In genomic region chr2:76175295-76175694, GRCh38 we compare ENCODE assay signal across 1 cellular context.
TF ChIP-seq lines count a peak whose summit lies in the region.

No MANE protein-coding gene starts in this region.

TF ChIP-seq in HepG2, 621 proteins besides CTCF, POLR2A, EP300 and RAD21 (continued from another document):
- TF ChIP-seq NR1H2 (CRISPR knock-in tag; IDR thresholded peaks at IDR 0.05; ENCODE audit: borderline replicate concordance, low read depth): no peak
